ENCODE assay signal across 7 cellular contexts in genomic region chr22:19747574-19747973, GRCh38. TPM values are rescaled to one million over a fixed set of nuclear protein-coding genes. Genes with fewer than 3 reads are reported as not detected.
"Had no signal": no experiment of that assay in that cellular context is flagged by ENCODE, and none has a peak within 500 bp of the region (broad histone marks: within the 10 kb centered on the region; RNA-seq: fewer than 3 reads in every experiment).

No MANE protein-coding gene starts in this region.

- DNase-seq: H9, HCEC 1CT, IMR-90, KBM-7 had no signal

- H2AFZ ChIP-seq: GM23338 had no signal

- H3K4me3 ChIP-seq: GM23338 had no signal

- ATAC-seq: GM23338 had no signal

- H3K4me2 ChIP-seq: GM23338 had no signal

RNA-seq across cellular contexts. Expression of gene TBX1, which starts 13.0 kb away (rescaled TPM):
- total RNA-seq: HT-29, IMR-90 had no signal
- polyA plus RNA-seq: H1 had no signal

RNA-seq across cellular contexts. Expression of gene GP1BB, which starts 24.2 kb away (rescaled TPM):
- total RNA-seq: H1, HT-29 had no signal

RNA-seq across cellular contexts. Expression of gene SEPTIN5, which starts 33.3 kb away (rescaled TPM):
- total RNA-seq: HT-29 had no signal
